In the genomic region with DNA sequence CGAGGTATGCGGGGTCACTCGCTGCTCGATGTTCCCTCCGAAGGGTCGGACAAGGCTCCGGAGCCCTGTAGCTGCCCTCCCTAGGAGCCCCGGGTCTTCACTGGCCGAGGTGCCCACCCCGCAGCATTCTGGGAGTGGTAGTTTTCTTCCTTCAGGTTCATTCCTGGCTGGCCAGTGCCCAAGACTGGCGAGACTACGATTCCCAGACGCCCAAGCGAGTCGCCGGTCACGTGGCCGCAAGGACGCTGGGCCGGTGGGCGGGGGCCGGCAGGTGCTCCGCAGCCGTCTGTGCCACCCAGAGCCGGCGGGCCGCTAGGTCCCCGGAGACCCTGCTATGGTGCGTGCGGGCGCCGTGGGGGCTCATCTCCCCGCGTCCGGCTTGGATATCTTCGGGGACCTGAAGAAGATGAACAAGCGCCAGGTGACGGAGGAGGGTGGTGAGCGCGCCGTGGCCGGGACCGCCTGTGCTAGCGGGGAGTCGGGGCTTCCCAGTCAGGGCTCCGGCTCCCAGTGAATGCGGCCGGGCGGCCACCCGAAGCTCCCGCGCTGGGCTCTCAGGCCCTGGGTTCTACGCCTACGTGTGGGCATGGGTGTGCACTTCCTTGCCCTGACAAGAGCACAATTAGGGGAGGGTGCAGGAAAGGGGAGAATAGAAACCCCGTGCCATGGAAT, we compare ENCODE assay signal across 8 cellular contexts. TPM values are rescaled to one million over a fixed set of nuclear protein-coding genes. Genes with fewer than 3 reads are reported as not detected.
DNase-seq lines count a peak whose midpoint lies in the region; ATAC-seq and TF ChIP-seq lines count a peak whose summit lies in the region.

Gene SEC11C, plus strand, starts transcription at position 270 of the 672 bp plus-strand sequence. Its CDS starts 65 bp downstream, at position 335.

- H3K9me3 Mint-ChIP-seq in progenitor cell of endocrine pancreas (ENCODE audit: low read depth): no peaks in the 10 kb centered on the region

- DNase-seq in GM13976 (ENCODE audit: low spot score) (peak; percentile 94), NCI-H146 treated with DMSO at 0.1 percent for 48 hours (lab: John Stamatoyannopoulos, UW; ENCODE audit: unreplicated experiment) (peak; percentile 99), amniotic stem cell (lab: John Stamatoyannopoulos, UW) (peak; percentile 89), left ventricle myocardium inferior (peak; percentile 97), progenitor cell of endocrine pancreas (ENCODE audit: low spot score, unreplicated experiment) (peak; percentile 93), ureter (ENCODE audit: low spot score) (peak; percentile 97)

- H3K27ac ChIP-seq in left ventricle myocardium inferior (replicated peaks): peak within 1 kb of the TSS; percentile 93

- peak; percentile 74 for ATAC-seq in HG02870 (IDR thresholded peaks at IDR 0.05; ENCODE audit: unreplicated experiment)

- no peaks in the 10 kb centered on the region for H3K36me3 ChIP-seq in left ventricle myocardium inferior

- H3K9me3 ChIP-seq in left ventricle myocardium inferior (replicated peaks): no peaks in the 10 kb centered on the region

- peak within 1 kb of the TSS; percentile 100 for H3K27ac Mint-ChIP-seq in progenitor cell of endocrine pancreas

- peaks cover 27% of the 10 kb centered on the region for H3K4me1 ChIP-seq in left ventricle myocardium inferior

- H3K27me3 ChIP-seq in left ventricle myocardium inferior (ENCODE audit: low read depth): peaks cover 21% of the 10 kb centered on the region

- H3K36me3 Mint-ChIP-seq in progenitor cell of endocrine pancreas (ENCODE audit: insufficient read depth): no peaks in the 10 kb centered on the region

- H3K4me3 ChIP-seq in left ventricle myocardium inferior: peak within 1 kb of the TSS; percentile 89

- peak within 1 kb of the TSS; percentile 95 for H3K4me3 Mint-ChIP-seq in progenitor cell of endocrine pancreas (ENCODE audit: low read depth)

- peaks cover 28% of the 10 kb centered on the region for H3K27me3 Mint-ChIP-seq in progenitor cell of endocrine pancreas

- H3K4me1 Mint-ChIP-seq in progenitor cell of endocrine pancreas (ENCODE audit: low read depth): peaks cover 31% of the 10 kb centered on the region

- intact Hi-C loops in T-helper 1 cell treated with Interleukin-12 subunit alpha and Interleukin-12 subunit beta and Interleukin-4 antibody, amounts not matched to agents 30 ng/mL and 1 ng/mL, for 36 hours (cut with micrococcal nuclease): loop anchor here (1.0 to 10.0 kb wide), 9 partner anchors 55 to 1305 kb away; partner anchors contain the start of genes LMAN1, MALT1, NEDD4L and PMAIP1
- intact Hi-C loops in left ventricle myocardium inferior (cut with micrococcal nuclease): no loop called here

- in situ Hi-C loops in GM13976 (cut with MboI; ENCODE audit: low sequenced_read_pairs, unreplicated experiment): no loop called here

- no peak for TF ChIP-seq CTCF in GM13976 (IDR thresholded peaks at IDR 0.05; ENCODE audit: borderline replicate concordance, control extremely low read depth, extremely low read depth, insufficient read depth, missing control alignments)
- no peak for TF ChIP-seq CTCF in left ventricle myocardium inferior (IDR thresholded peaks at IDR 0.05; ENCODE audit: borderline replicate concordance)
- no peak for TF ChIP-seq CTCF in progenitor cell of endocrine pancreas (IDR thresholded peaks at IDR 0.05; ENCODE audit: unreplicated experiment)

RNA-seq across cellular contexts. Expression of gene SEC11C, which starts in this region (rescaled TPM):
- 139 and 152 TPM in 2 replicates for total RNA-seq in T-helper 1 cell treated with Interleukin-12 subunit alpha and Interleukin-12 subunit beta and Interleukin-4 antibody, amounts not matched to agents 30 ng/mL and 1 ng/mL, for 36 hours
- total RNA-seq in left ventricle myocardium inferior (24.4 TPM), progenitor cell of endocrine pancreas (86.1 and 91.9 TPM in 2 replicates), ureter (55.3 TPM)

Comparison
In these comparisons a context has a peak if more than half of its experiments do, and no peak if none do; other contexts are left out.
1. Peak in every context shown above with its lines: DNase-seq, ATAC-seq, H3K4me3 ChIP-seq and H3K27ac ChIP-seq.